ENCODE assay signal across 8 cellular contexts in genomic region chr1:1000357-1001056, GRCh38. TPM values are rescaled to one million over a fixed set of nuclear protein-coding genes. Genes with fewer than 3 reads are reported as not detected.
DNase-seq lines count a peak whose midpoint lies in the region; ATAC-seq and TF ChIP-seq lines count a peak whose summit lies in the region.

No MANE protein-coding gene starts in this region.

- peaks cover 47% of the 10 kb centered on the region for H3K4me1 ChIP-seq in lower lobe of right lung

- peaks cover 45% of the 10 kb centered on the region for H3K27me3 Mint-ChIP-seq in activated CD4-positive, alpha-beta memory T cell treated with anti-CD3 and anti-CD28 coated beads, Interleukin-2, amount 10 ng/mL, durations not matched to agents 7 days and 5 days

- no peaks in the 10 kb centered on the region for H3K36me3 ChIP-seq in lower lobe of right lung

- H3K4me3 Mint-ChIP-seq in activated CD4-positive, alpha-beta memory T cell treated with anti-CD3 and anti-CD28 coated beads, Interleukin-2, amount 10 ng/mL, durations not matched to agents 7 days and 5 days = peak overlapping the region; percentile 53

- peaks cover 19% of the 10 kb centered on the region for H3K4me1 Mint-ChIP-seq in activated CD4-positive, alpha-beta memory T cell treated with anti-CD3 and anti-CD28 coated beads, Interleukin-2, amount 10 ng/mL, durations not matched to agents 7 days and 5 days

- H3K9me3 ChIP-seq in lower lobe of right lung = no peaks in the 10 kb centered on the region

- no peaks in the 10 kb centered on the region for H3K36me3 Mint-ChIP-seq in activated CD4-positive, alpha-beta memory T cell treated with anti-CD3 and anti-CD28 coated beads, Interleukin-2, amount 10 ng/mL, durations not matched to agents 7 days and 5 days (ENCODE audit: low read depth)

- no peaks in the 10 kb centered on the region for H3K9me3 Mint-ChIP-seq in activated CD4-positive, alpha-beta memory T cell treated with anti-CD3 and anti-CD28 coated beads, Interleukin-2, amount 10 ng/mL, durations not matched to agents 7 days and 5 days

- TF ChIP-seq CTCF in lower lobe of right lung (IDR thresholded peaks at IDR 0.05) = no peak

- ATAC-seq in lower lobe of right lung (peak; percentile 72 to 76), HG02588 (IDR thresholded peaks at IDR 0.05; ENCODE audit: unreplicated experiment) (no peak)

- POLR2A ChIA-PET in activated CD4-positive, alpha-beta memory T cell treated with anti-CD3 and anti-CD28 coated beads, Interleukin-2, amount 10 ng/mL, durations not matched to agents 7 days and 5 days (lab: Charles Lee) = interaction anchor here (1.2 to 2.5 kb wide), 2 partner anchors 13 to 19 kb away, joined by 5 to 18 read pairs; partner anchors contain the start of gene ISG15

- peak overlapping the region; percentile 16 for H3K27ac Mint-ChIP-seq in activated CD4-positive, alpha-beta memory T cell treated with anti-CD3 and anti-CD28 coated beads, Interleukin-2, amount 10 ng/mL, durations not matched to agents 7 days and 5 days

- H3K27ac ChIP-seq in lower lobe of right lung = peak overlapping the region; percentile 99

- CTCF ChIA-PET in activated CD4-positive, alpha-beta memory T cell treated with anti-CD3 and anti-CD28 coated beads, Interleukin-2, amount 10 ng/mL, durations not matched to agents 7 days and 5 days (lab: Charles Lee) = interaction anchor here (1.1 to 2.3 kb wide), 3 partner anchors 13 to 97 kb away, joined by 3 to 17 read pairs (median 6); partner anchors contain the start of gene ISG15

- peak overlapping the region; percentile 68 for H3K4me3 ChIP-seq in lower lobe of right lung

- DNase-seq in NCI-H146 (lab: John Stamatoyannopoulos, UW) (peak; percentile 63), NCI-H146 treated with DMSO at 0.1 percent for 48 hours (lab: John Stamatoyannopoulos, UW; ENCODE audit: unreplicated experiment) (no peak), NCI-H1048 (lab: John Stamatoyannopoulos, UW) (peak; percentile 73), dermis microvascular lymphatic vessel endothelial cell (ENCODE audit: low read depth in 2 of 2) (peak; percentile 79 to 84), lower lobe of right lung (peak; percentile 84)
- DNase-seq in activated CD4-positive, alpha-beta memory T cell treated with anti-CD3 and anti-CD28 coated beads, Interleukin-2, amount 10 ng/mL, durations not matched to agents 7 days and 5 days = peak; percentile 70
- peak; percentile 61 for DNase-seq in stimulated activated CD8-positive, alpha-beta memory T cell treated with anti-CD3 and anti-CD28 coated beads, Interleukin-12 subunit alpha, Interleukin-12 subunit beta, amount 100 ng/mL, for 4 hours (ENCODE audit: low read depth)

- intact Hi-C loops in lower lobe of right lung (cut with DNase I) = no loop called here

- H3K27me3 ChIP-seq in lower lobe of right lung (ENCODE audit: low read depth) = peaks cover 50% of the 10 kb centered on the region

RNA-seq across cellular contexts. Expression of gene HES4, which starts 0.6 kb away (rescaled TPM):
- total RNA-seq in activated CD4-positive, alpha-beta memory T cell treated with anti-CD3 and anti-CD28 coated beads, Interleukin-2, amount 10 ng/mL, durations not matched to agents 7 days and 5 days = under 1 TPM in 1 of 2 experiments, not detected in 1; 0.23 TPM
- total RNA-seq in dermis microvascular lymphatic vessel endothelial cell (29.0 and 54.1 TPM in 2 replicates), lower lobe of right lung (21.4 TPM)

RNA-seq across cellular contexts. Expression of gene ISG15, which starts 12.8 kb away (rescaled TPM):
- total RNA-seq in activated CD4-positive, alpha-beta memory T cell treated with anti-CD3 and anti-CD28 coated beads, Interleukin-2, amount 10 ng/mL, durations not matched to agents 7 days and 5 days = 100 to 1,000 TPM; 593 to 623 TPM
- total RNA-seq in dermis microvascular lymphatic vessel endothelial cell = 92.3 and 112 TPM in 2 replicates
- total RNA-seq in lower lobe of right lung = 76.9 TPM

RNA-seq across cellular contexts. Expression of gene PERM1, which starts 18.6 kb away (rescaled TPM):
- total RNA-seq in activated CD4-positive, alpha-beta memory T cell treated with anti-CD3 and anti-CD28 coated beads, Interleukin-2, amount 10 ng/mL, durations not matched to agents 7 days and 5 days = not detected
- total RNA-seq in dermis microvascular lymphatic vessel endothelial cell = not detected in 2 replicates
- total RNA-seq in lower lobe of right lung = not detected

RNA-seq across cellular contexts. Expression of gene AGRN, which starts 19.4 kb away (rescaled TPM):
- total RNA-seq in activated CD4-positive, alpha-beta memory T cell treated with anti-CD3 and anti-CD28 coated beads, Interleukin-2, amount 10 ng/mL, durations not matched to agents 7 days and 5 days = 10 to 100 TPM; 18.3 to 22.8 TPM
- total RNA-seq in dermis microvascular lymphatic vessel endothelial cell = 49.3 and 77.5 TPM in 2 replicates
- total RNA-seq in lower lobe of right lung = 114 TPM

RNA-seq across cellular contexts. Expression of gene PLEKHN1, which starts 34.2 kb away (rescaled TPM):
- 1 to 10 TPM; 7.6 to 8.2 TPM for total RNA-seq in activated CD4-positive, alpha-beta memory T cell treated with anti-CD3 and anti-CD28 coated beads, Interleukin-2, amount 10 ng/mL, durations not matched to agents 7 days and 5 days
- total RNA-seq in dermis microvascular lymphatic vessel endothelial cell (0.38 and 0.51 TPM in 2 replicates), lower lobe of right lung (1.2 TPM)

Comparison
In these comparisons a context has a peak if more than half of its experiments do, and no peak if none do; other contexts are left out.
1. RNA of gene HES4, which starts 0.6 kb away (total RNA-seq): 29.0 to 54.1 TPM in dermis microvascular lymphatic vessel endothelial cell and 21.4 TPM in lower lobe of right lung (single experiment); 0.23 TPM in activated CD4-positive, alpha-beta memory T cell treated with anti-CD3 and anti-CD28 coated beads, Interleukin-2, amount 10 ng/mL, durations not matched to agents 7 days and 5 days; every median in the first group is over 10 times any median in the second.